In genomic region chr12:4292266-4293063, GRCh38 we compare ENCODE assay signal across 14 cellular contexts. TPM values are rescaled to one million over a fixed set of nuclear protein-coding genes. Genes with fewer than 3 reads are reported as not detected.
A peak's percentile ranks its signal among the peaks of the same experiment; 100 is the strongest.
DNase-seq lines count a peak whose midpoint lies in the region; ATAC-seq and TF ChIP-seq lines count a peak whose summit lies in the region.
"Had no signal": no experiment of that assay in that cellular context is flagged by ENCODE, and none has a peak within 500 bp of the region (broad histone marks: within the 10 kb centered on the region; RNA-seq: fewer than 3 reads in every experiment).

No MANE protein-coding gene starts in this region.

- no peaks in the 10 kb centered on the region for H3K9me3 ChIP-seq in esophagus squamous epithelium

- peaks cover 2 to 65% (median 24%) of the 10 kb centered on the region in 3 donors for H3K4me1 ChIP-seq in esophagus squamous epithelium

- POLR2A ChIA-PET in activated CD8-positive, alpha-beta T cell treated with anti-CD3 and anti-CD28 coated beads for 36 hours (lab: Charles Lee) = interaction anchor here (0.7 to 8.8 kb wide), 13 partner anchors 9 to 304 kb away, joined by 3 to 69 read pairs (median 5); partner anchors contain the start of gene CCND2

- intact Hi-C loops in activated naive CD4-positive, alpha-beta T cell treated with anti-CD3 and anti-CD28 coated beads for 36 hours (cut with micrococcal nuclease) = no loop called here
- intact Hi-C loops in activated CD8-positive, alpha-beta T cell treated with anti-CD3 and anti-CD28 coated beads for 36 hours (cut with micrococcal nuclease) = no loop called here
- intact Hi-C loops in esophagus squamous epithelium (cut with DNase I) = no loop called here

- no peak for TF ChIP-seq POLR2A in esophagus squamous epithelium (IDR thresholded peaks at IDR 0.05)

- peaks cover 92% of the 10 kb centered on the region for H3K36me3 Mint-ChIP-seq in activated naive CD4-positive, alpha-beta T cell treated with anti-CD3 and anti-CD28 coated beads for 36 hours (ENCODE audit: low read depth)
- peaks cover 90% of the 10 kb centered on the region for H3K36me3 Mint-ChIP-seq in activated CD8-positive, alpha-beta T cell treated with anti-CD3 and anti-CD28 coated beads for 36 hours (ENCODE audit: low read depth)
- H3K36me3 Mint-ChIP-seq in stimulated activated effector memory CD8-positive, alpha-beta T cell treated with anti-CD3 and anti-CD28 coated beads, Interleukin-12 subunit alpha, Interleukin-12 subunit beta, amount 100 ng/mL, for 72 hours = peaks cover 100% of the 10 kb centered on the region

- DNase-seq in activated naive CD4-positive, alpha-beta T cell treated with anti-CD3 and anti-CD28 coated beads for 36 hours = no peak
- DNase-seq in activated naive CD4-positive, alpha-beta T cell (lab: John Stamatoyannopoulos, UW) = no peak
- DNase-seq in activated CD8-positive, alpha-beta T cell treated with anti-CD3 and anti-CD28 coated beads for 36 hours = no peak
- DNase-seq in esophagus squamous epithelium (lab: John Stamatoyannopoulos, UW) (no peak), NCI-H1048 (lab: John Stamatoyannopoulos, UW) (no peak), T-helper 9 cell (no peak), CD1c-positive myeloid dendritic cell (ENCODE audit: extremely low spot score) (no peak)
- no peak for DNase-seq in stimulated activated effector memory CD8-positive, alpha-beta T cell treated with anti-CD3 and anti-CD28 coated beads, Interleukin-12 subunit alpha, Interleukin-12 subunit beta, amount 100 ng/mL, for 72 hours (ENCODE audit: low spot score in 2 of 2)
- DNase-seq: erythroblast, IMR-90, mammary epithelial cell, NCI-H1436, NCI-H69 had no signal

- ATAC-seq in activated CD8-positive, alpha-beta T cell treated with anti-CD3 and anti-CD28 coated beads for 36 hours = no peak
- ATAC-seq in stimulated activated effector memory CD8-positive, alpha-beta T cell treated with anti-CD3 and anti-CD28 coated beads, Interleukin-12 subunit alpha, Interleukin-12 subunit beta, amount 100 ng/mL, for 72 hours = no peak

- peak overlapping the region; percentile 24 to 61 (median 48) for H3K27ac ChIP-seq in esophagus squamous epithelium
- H3K27ac ChIP-seq: cardiac muscle cell had no signal

- no peak for TF ChIP-seq CTCF in activated CD8-positive, alpha-beta T cell treated with anti-CD3 and anti-CD28 coated beads for 36 hours (IDR thresholded peaks at IDR 0.05)
- no peak for TF ChIP-seq CTCF in esophagus squamous epithelium (IDR thresholded peaks at IDR 0.05)

- no peak overlapping the region for H3K4me3 Mint-ChIP-seq in activated naive CD4-positive, alpha-beta T cell treated with anti-CD3 and anti-CD28 coated beads for 36 hours
- H3K4me3 Mint-ChIP-seq in activated CD8-positive, alpha-beta T cell treated with anti-CD3 and anti-CD28 coated beads for 36 hours = peak overlapping the region; percentile 13
- H3K4me3 Mint-ChIP-seq in stimulated activated effector memory CD8-positive, alpha-beta T cell treated with anti-CD3 and anti-CD28 coated beads, Interleukin-12 subunit alpha, Interleukin-12 subunit beta, amount 100 ng/mL, for 72 hours = peak overlapping the region; percentile 67

- peaks cover 0 to 61% (median 16%) of the 10 kb centered on the region in 3 donors for H3K36me3 ChIP-seq in esophagus squamous epithelium

- H3K27me3 ChIP-seq in esophagus squamous epithelium = no peaks in the 10 kb centered on the region
- H3K27me3 ChIP-seq: cardiac muscle cell had no signal

- peaks cover 84% of the 10 kb centered on the region for H3K4me1 Mint-ChIP-seq in activated naive CD4-positive, alpha-beta T cell treated with anti-CD3 and anti-CD28 coated beads for 36 hours (ENCODE audit: low read depth)
- peaks cover 78% of the 10 kb centered on the region for H3K4me1 Mint-ChIP-seq in activated CD8-positive, alpha-beta T cell treated with anti-CD3 and anti-CD28 coated beads for 36 hours (ENCODE audit: low read depth)
- H3K4me1 Mint-ChIP-seq in stimulated activated effector memory CD8-positive, alpha-beta T cell treated with anti-CD3 and anti-CD28 coated beads, Interleukin-12 subunit alpha, Interleukin-12 subunit beta, amount 100 ng/mL, for 72 hours = peaks cover 91% of the 10 kb centered on the region

- H3K27ac Mint-ChIP-seq in activated naive CD4-positive, alpha-beta T cell treated with anti-CD3 and anti-CD28 coated beads for 36 hours = peak overlapping the region; percentile 92
- peak overlapping the region; percentile 94 for H3K27ac Mint-ChIP-seq in activated CD8-positive, alpha-beta T cell treated with anti-CD3 and anti-CD28 coated beads for 36 hours
- peak overlapping the region; percentile 95 for H3K27ac Mint-ChIP-seq in stimulated activated effector memory CD8-positive, alpha-beta T cell treated with anti-CD3 and anti-CD28 coated beads, Interleukin-12 subunit alpha, Interleukin-12 subunit beta, amount 100 ng/mL, for 72 hours

- no peak overlapping the region for H3K4me3 ChIP-seq in esophagus squamous epithelium
- H3K4me3 ChIP-seq: cardiac muscle cell had no signal

- H3K9me3 Mint-ChIP-seq in activated naive CD4-positive, alpha-beta T cell treated with anti-CD3 and anti-CD28 coated beads for 36 hours = no peaks in the 10 kb centered on the region
- H3K9me3 Mint-ChIP-seq in activated CD8-positive, alpha-beta T cell treated with anti-CD3 and anti-CD28 coated beads for 36 hours = no peaks in the 10 kb centered on the region
- H3K9me3 Mint-ChIP-seq in stimulated activated effector memory CD8-positive, alpha-beta T cell treated with anti-CD3 and anti-CD28 coated beads, Interleukin-12 subunit alpha, Interleukin-12 subunit beta, amount 100 ng/mL, for 72 hours = no peaks in the 10 kb centered on the region

- CTCF ChIA-PET in activated naive CD4-positive, alpha-beta T cell treated with anti-CD3 and anti-CD28 coated beads for 36 hours (lab: Charles Lee) = interaction anchor here (0.9 to 1.7 kb wide), 5 partner anchors 10 to 298 kb away, joined by 3 to 7 read pairs (median 4); no protein-coding TSS in a partner anchor
- CTCF ChIA-PET in activated CD8-positive, alpha-beta T cell treated with anti-CD3 and anti-CD28 coated beads for 36 hours (lab: Charles Lee) = interaction anchor here (0.8 to 7.8 kb wide), 6 partner anchors 9 to 406 kb away, joined by 3 to 53 read pairs (median 4); no protein-coding TSS in a partner anchor

- H3K27me3 Mint-ChIP-seq in activated naive CD4-positive, alpha-beta T cell treated with anti-CD3 and anti-CD28 coated beads for 36 hours (ENCODE audit: low read depth) = no peaks in the 10 kb centered on the region
- H3K27me3 Mint-ChIP-seq in activated CD8-positive, alpha-beta T cell treated with anti-CD3 and anti-CD28 coated beads for 36 hours = no peaks in the 10 kb centered on the region

- 49 to 86% methylated on average over 9 to 17 of the region's 17 CpGs for WGBS in esophagus squamous epithelium, 2 donors

RNA-seq across cellular contexts. Expression of gene CCND2, which starts 18.9 kb away (rescaled TPM):
- total RNA-seq in activated naive CD4-positive, alpha-beta T cell treated with anti-CD3 and anti-CD28 coated beads for 36 hours = 100 to 1,000 TPM; 486 to 497 TPM
- total RNA-seq in activated CD8-positive, alpha-beta T cell treated with anti-CD3 and anti-CD28 coated beads for 36 hours = 100 to 1,000 TPM; 617 to 639 TPM
- total RNA-seq in esophagus squamous epithelium = 10 to 100 TPM; 13.9 to 49.8 (median 35.9) TPM

RNA-seq across cellular contexts. Expression of gene TIGAR, which starts 28.5 kb away (rescaled TPM):
- total RNA-seq in activated naive CD4-positive, alpha-beta T cell treated with anti-CD3 and anti-CD28 coated beads for 36 hours = 10 to 100 TPM; 10.3 to 12.8 TPM
- total RNA-seq in activated CD8-positive, alpha-beta T cell treated with anti-CD3 and anti-CD28 coated beads for 36 hours = 1 to 10 TPM; 8.2 to 8.7 TPM
- total RNA-seq in esophagus squamous epithelium = 1 to 10 TPM; 5.1 to 8.1 (median 5.9) TPM

Comparison
In these comparisons a context has a peak if more than half of its experiments do, and no peak if none do; other contexts are left out.
1. RNA of gene CCND2, which starts 18.9 kb away (total RNA-seq): 617 to 639 TPM in activated CD8-positive, alpha-beta T cell treated with anti-CD3 and anti-CD28 coated beads for 36 hours and 486 to 497 TPM in activated naive CD4-positive, alpha-beta T cell treated with anti-CD3 and anti-CD28 coated beads for 36 hours; 13.9 to 49.8 TPM in esophagus squamous epithelium; every median in the first group is over 4 times any median in the second.
2. Peak in every context shown above with its lines, with median percentiles within 50 percentile points of each other: H3K27ac Mint-ChIP-seq.